9 cellular contexts compared by ENCODE assay signal in genomic region chr12:90909069-90909676, GRCh38. TPM values are rescaled to one million over a fixed set of nuclear protein-coding genes. Genes with fewer than 3 reads are reported as not detected.
A peak's percentile ranks its signal among the peaks of the same experiment; 100 is the strongest.
DNase-seq lines count a peak whose midpoint lies in the region; ATAC-seq and TF ChIP-seq lines count a peak whose summit lies in the region.
"Had no signal": no experiment of that assay in that cellular context is flagged by ENCODE, and none has a peak within 500 bp of the region (broad histone marks: within the 10 kb centered on the region; RNA-seq: fewer than 3 reads in every experiment).

No MANE protein-coding gene starts in this region.

- no peak overlapping the region for H3K4me2 ChIP-seq in DOHH2 (ENCODE audit: low read length)
- H3K4me2 ChIP-seq in IMR-90 (ENCODE audit: low read depth, low read length): no peak overlapping the region

- H3K4me1 ChIP-seq in DOHH2 (ENCODE audit: control insufficient read depth, low read length) (no peaks in the 10 kb centered on the region), IMR-90 (ENCODE audit: control insufficient read depth, insufficient read depth, low read length) (peaks cover 2% of the 10 kb centered on the region; the same call in 1 of the 2 replicates), gastroesophageal sphincter (no peaks in the 10 kb centered on the region), spleen (no peaks in the 10 kb centered on the region), stomach (no peaks in the 10 kb centered on the region)

- no peak overlapping the region for H2BK5ac ChIP-seq in IMR-90 (ENCODE audit: low read depth, low read length, poor library complexity, severe bottlenecking)

- H3K27me3 ChIP-seq in DOHH2 (ENCODE audit: control insufficient read depth, low read length) (no peaks in the 10 kb centered on the region), IMR-90 (ENCODE audit: control insufficient read depth, insufficient read depth, low read length) (no peaks in the 10 kb centered on the region), gastroesophageal sphincter (no peaks in the 10 kb centered on the region), spleen (replicated peaks in 1 of 7) (no peaks in the 10 kb centered on the region), stomach (no peaks in the 10 kb centered on the region)

- no peak overlapping the region for H3K4ac ChIP-seq in IMR-90 (ENCODE audit: low read depth, low read length)

- dilution Hi-C loops in IMR-90 (cut with HindIII; ENCODE audit: low sequenced_read_pairs, unreplicated experiment): no loop called here

- TF ChIP-seq CTCF in DOHH2 (IDR thresholded peaks at IDR 0.05; ENCODE audit: low read depth, low read length, poor library complexity, severe bottlenecking): peak; percentile 69
- TF ChIP-seq CTCF in IMR-90 (conservative IDR thresholded peaks at IDR 0.05; ENCODE audit: low read depth, low read length): peak; percentile 67
- peak; percentile 33 to 62 (median 48) for TF ChIP-seq CTCF in gastroesophageal sphincter (IDR thresholded peaks at IDR 0.05)
- TF ChIP-seq CTCF in spleen (IDR thresholded peaks at IDR 0.05 in 8 of 11, conservative IDR thresholded peaks at IDR 0.05 in 3 of 11): peak in 9 of 11 experiments; percentile 8 to 52 (median 39)
- TF ChIP-seq CTCF in stomach (IDR thresholded peaks at IDR 0.05): peak in 3 of 7 experiments; percentile 33 to 60 (median 41)

- 90% methylated on average over 2 of the region's 7 CpGs; no CpG with 5 or more reads in 1 of the 2 experiments for WGBS in IMR-90 (ENCODE audit: extremely low coverage in 2 of 2, insufficient read length in 1 of 2), 2 experiments
- WGBS in gastroesophageal sphincter (ENCODE audit: low coverage in 1 of 2), 2 donors: 43 to 49% methylated on average over 6 to 7 of the region's 7 CpGs
- 60 to 72% (median 63%) methylated on average over 7 of the region's 7 CpGs for WGBS in spleen, 5 donors
- 42 to 47% (median 43%) methylated on average over 7 of the region's 7 CpGs for WGBS in stomach, 5 donors

- H2BK15ac ChIP-seq in IMR-90 (ENCODE audit: low read depth, low read length): no peak overlapping the region

- H3K9me1 ChIP-seq in IMR-90 (ENCODE audit: insufficient read depth, low read length): no peaks in the 10 kb centered on the region

- H2AK5ac ChIP-seq in IMR-90 (ENCODE audit: low read depth, low read length): no peak overlapping the region

- H4K5ac ChIP-seq in IMR-90 (ENCODE audit: low read depth, low read length): no peak overlapping the region

- H3K9me3 ChIP-seq in DOHH2 (ENCODE audit: control insufficient read depth, insufficient read depth, low read length): no peaks in the 10 kb centered on the region
- no peaks in the 10 kb centered on the region for H3K9me3 ChIP-seq in IMR-90 (ENCODE audit: control insufficient read depth, insufficient read depth, low read length)
- H3K9me3 ChIP-seq in SK-N-MC (ENCODE audit: low read depth, low read length): no peaks in the 10 kb centered on the region
- H3K9me3 ChIP-seq in gastroesophageal sphincter: peaks cover 0 to 8% (median 0%) of the 10 kb centered on the region in 3 donors
- H3K9me3 ChIP-seq in spleen: peaks cover 0 to 8% (median under 1%) of the 10 kb centered on the region in 8 donors
- H3K9me3 ChIP-seq in stomach: no peaks in the 10 kb centered on the region

- no peak overlapping the region for H3K14ac ChIP-seq in IMR-90 (replicated peaks; ENCODE audit: low read depth, low read length)

- peak; percentile 65 for TF ChIP-seq RAD21 in IMR-90 (IDR thresholded peaks at IDR 0.05; ENCODE audit: low read length)

- H3K36me3 ChIP-seq in DOHH2 (ENCODE audit: control insufficient read depth, low read length) (no peaks in the 10 kb centered on the region), IMR-90 (ENCODE audit: control insufficient read depth, insufficient read depth, low read length) (no peaks in the 10 kb centered on the region), SK-N-MC (ENCODE audit: insufficient read depth, low read length) (no peaks in the 10 kb centered on the region), gastroesophageal sphincter (no peaks in the 10 kb centered on the region), spleen (no peaks in the 10 kb centered on the region), stomach (no peaks in the 10 kb centered on the region)

- POLR2A ChIA-PET in IMR-90 (lab: Charles Lee; ENCODE audit: unreplicated experiment): no interaction called here

- H3K9me2 ChIP-seq in DOHH2 (replicated peaks; ENCODE audit: control insufficient read depth, low read length): no peaks in the 10 kb centered on the region

- no peak for TF ChIP-seq POLR2A in IMR-90 (IDR thresholded peaks at IDR 0.05; ENCODE audit: low read depth, low read length)
- TF ChIP-seq POLR2A in gastroesophageal sphincter (IDR thresholded peaks at IDR 0.05): no peak
- no peak for TF ChIP-seq POLR2A in spleen (IDR thresholded peaks at IDR 0.05)
- TF ChIP-seq POLR2A in stomach (IDR thresholded peaks at IDR 0.05): no peak

- H3K56ac ChIP-seq in IMR-90 (ENCODE audit: extremely low read depth, insufficient read depth, low read length): no peak overlapping the region

- TF ChIP-seq EP300 in gastroesophageal sphincter (IDR thresholded peaks at IDR 0.05): no peak
- TF ChIP-seq EP300 in stomach (IDR thresholded peaks at IDR 0.05): no peak

- in situ Hi-C loops in IMR-90 (cut with MboI; ENCODE audit: low sequenced_read_pairs): no loop called here

- peak; percentile 67 for DNase-seq in IMR-90
- DNase-seq in SK-N-MC (ENCODE audit: low read depth, low spot score): peak; percentile 20
- no peak for DNase-seq in spleen
- no peak for DNase-seq in stimulated activated naive CD4-positive, alpha-beta T cell (lab: John Stamatoyannopoulos, UW)
- DNase-seq in stomach: no peak
- DNase-seq: naive B cell had no signal

- no peak overlapping the region for H4K8ac ChIP-seq in IMR-90 (ENCODE audit: low read depth in 2 of 2, low read length in 2 of 2)

- H3K23ac ChIP-seq in IMR-90 (ENCODE audit: low read depth, low read length): no peak overlapping the region

- intact Hi-C loops in IMR-90 (cut with micrococcal nuclease): loop anchor here (10.0 kb wide), 1 partner anchor 1364 kb away; no protein-coding TSS in a partner anchor
- intact Hi-C loops in spleen (cut with DNase I; ENCODE audit: low total_unique reads): no loop called here
- intact Hi-C loops in stomach (cut with DNase I; ENCODE audit: low total_unique reads): no loop called here

- H2AFZ ChIP-seq in IMR-90 (replicated peaks; ENCODE audit: low read length, poor library complexity): no peak overlapping the region

- CTCF ChIA-PET in IMR-90 (lab: Yijun Ruan, JAX): interaction anchor here (1.4 kb wide), 1 partner anchor 32 kb away, joined by 5 read pairs; no protein-coding TSS in a partner anchor

- H3K27ac ChIP-seq in DOHH2 (ENCODE audit: low read depth, low read length) (no peak overlapping the region), IMR-90 (ENCODE audit: insufficient read depth, low read length) (no peak overlapping the region), SK-N-MC (no peak overlapping the region), gastroesophageal sphincter (no peak overlapping the region), spleen (no peak overlapping the region), stomach (no peak overlapping the region)

- ATAC-seq in IMR-90 (ENCODE audit: low read depth) (peak; percentile 79), gastroesophageal sphincter (no peak), GM21717 (IDR thresholded peaks at IDR 0.05; ENCODE audit: unreplicated experiment) (no peak)

- H3K9ac ChIP-seq in IMR-90 (ENCODE audit: low read depth, low read length) (no peak overlapping the region), SK-N-MC (ENCODE audit: insufficient read length) (no peak overlapping the region)

- no peaks in the 10 kb centered on the region for H3K79me2 ChIP-seq in DOHH2 (ENCODE audit: control insufficient read depth, low read length)

- H3K18ac ChIP-seq in IMR-90 (ENCODE audit: low read depth, low read length): no peak overlapping the region

- H2AK9ac ChIP-seq in IMR-90 (replicated peaks; ENCODE audit: low read depth, low read length, poor library complexity): no peak overlapping the region

- no peak overlapping the region for H4K91ac ChIP-seq in IMR-90 (ENCODE audit: insufficient read depth, low read depth, low read length)

- H3K4me3 ChIP-seq in DOHH2 (ENCODE audit: low read length): no peak overlapping the region
- H3K4me3 ChIP-seq in IMR-90 (ENCODE audit: insufficient read depth, low read depth, low read length): no peak overlapping the region
- H3K4me3 ChIP-seq in SK-N-MC: no peak overlapping the region
- H3K4me3 ChIP-seq in gastroesophageal sphincter: no peak overlapping the region
- H3K4me3 ChIP-seq in spleen: no peak overlapping the region
- no peak overlapping the region for H3K4me3 ChIP-seq in stomach

- no peaks in the 10 kb centered on the region for H3F3A ChIP-seq in DOHH2 (ENCODE audit: control insufficient read depth, insufficient read depth)

- no peak overlapping the region for H2BK120ac ChIP-seq in IMR-90 (ENCODE audit: low read depth, low read length)

- H2BK20ac ChIP-seq in IMR-90 (ENCODE audit: low read depth, low read length): no peak overlapping the region

- no peaks in the 10 kb centered on the region for H3K79me1 ChIP-seq in IMR-90 (ENCODE audit: low read depth in 1 of 2, low read length in 2 of 2)

- no peaks in the 10 kb centered on the region for H4K20me1 ChIP-seq in DOHH2 (ENCODE audit: control insufficient read depth, insufficient read depth, low read depth, low read length)
- H4K20me1 ChIP-seq in IMR-90 (ENCODE audit: insufficient read depth, low read length): no peaks in the 10 kb centered on the region

- BruUV-seq in IMR-90 (replicated peaks; lab: Mats Ljungman, UMichigan): no TSS peak

TF ChIP-seq in IMR-90, 13 proteins besides CTCF, POLR2A, EP300 and RAD21:
- peak; percentile 49 for TF ChIP-seq SMC3 (IDR thresholded peaks at IDR 0.05; ENCODE audit: low read depth, low read length)
- TF ChIP-seq MAFK (IDR thresholded peaks at IDR 0.05; ENCODE audit: low read depth, low read length): no peak

RNA-seq across cellular contexts. Expression of gene CCER1, which starts 45.8 kb away (rescaled TPM):
- total RNA-seq in IMR-90 (2012; rRNA removed): not detected in 2 replicates
- not detected in 2 replicates for polyA plus RNA-seq in IMR-90 (2012; rRNA removed)
- polyA plus RNA-seq in IMR-90 (2012; cell fraction: cytosol; rRNA removed): not detected in 2 replicates
- not detected in 2 replicates for polyA plus RNA-seq in IMR-90 (2012; cell fraction: nucleus; rRNA removed; ENCODE audit: low replicate concordance)
- total RNA-seq in gastroesophageal sphincter: not detected
- not detected for total RNA-seq in spleen
- not detected for polyA plus RNA-seq in spleen
- not detected for total RNA-seq in stomach
- polyA plus RNA-seq in stomach: not detected

Comparison
In these comparisons a context has a peak if more than half of its experiments do, and no peak if none do; other contexts are left out.
1. DNase-seq: peak in IMR-90 (single experiment) and SK-N-MC (single experiment); none in spleen (single experiment), stimulated activated naive CD4-positive, alpha-beta T cell (0 of 6) and stomach (single experiment).